In genomic region chr6:299050-299980, GRCh38 we compare ENCODE assay signal across 15 cellular contexts. TPM values are rescaled to one million over a fixed set of nuclear protein-coding genes. Genes with fewer than 3 reads are reported as not detected.
A peak's percentile ranks its signal among the peaks of the same experiment; 100 is the strongest.
DNase-seq lines count a peak whose midpoint lies in the region; ATAC-seq, FAIRE-seq and TF ChIP-seq lines count a peak whose summit lies in the region.
"Had no signal": no experiment of that assay in that cellular context is flagged by ENCODE, and none has a peak within 500 bp of the region (broad histone marks: within the 10 kb centered on the region; RNA-seq: fewer than 3 reads in every experiment).

No MANE protein-coding gene starts in this region.

- H3K27ac Mint-ChIP-seq in osteocyte (ENCODE audit: unreplicated experiment), result no peak overlapping the region
- H3K27ac Mint-ChIP-seq in activated CD8-positive, alpha-beta T cell treated with anti-CD3 and anti-CD28 coated beads, Interleukin-2, amount 10 ng/mL, durations not matched to agents 7 days and 5 days, result no peak overlapping the region
- H3K27ac Mint-ChIP-seq: activated naive CD4-positive, alpha-beta T cell treated with anti-CD3 and anti-CD28 coated beads for 36 hours had no signal

- no peak for TF ChIP-seq POLR2A in endothelial cell of umbilical vein (IDR thresholded peaks at IDR 0.05; ENCODE audit: low read depth, low read length)

- H3K27ac ChIP-seq in BLaER1 (peak overlapping the region; percentile 73), KMS-11 (peak overlapping the region; percentile 13; the same call in 1 of the 2 replicates), endothelial cell of umbilical vein (ENCODE audit: insufficient read depth, low read depth, low read length) (no peak overlapping the region)
- H3K27ac ChIP-seq: SK-N-MC had no signal

- H3K4me3 ChIP-seq in BLaER1, result 0 out of 2 replicates have a peak overlapping the region, but pooled peaks have one; percentile 23
- no peak overlapping the region for H3K4me3 ChIP-seq in KMS-11 (IDR thresholded peaks at IDR 0.05; ENCODE audit: insufficient read depth, low read depth, low read length)
- H3K4me3 ChIP-seq in endothelial cell of umbilical vein (replicated peaks in 1 of 3; ENCODE audit: insufficient read depth in 1 of 3, low read depth in 1 of 3, low read length in 3 of 3), result no peak overlapping the region
- H3K4me3 ChIP-seq: SK-N-MC had no signal

- intact Hi-C loops in endothelial cell of umbilical vein (cut with micrococcal nuclease), result no loop called here

- no peak overlapping the region for H3K4me3 Mint-ChIP-seq in osteocyte (ENCODE audit: unreplicated experiment)
- no peak overlapping the region for H3K4me3 Mint-ChIP-seq in activated CD8-positive, alpha-beta T cell treated with anti-CD3 and anti-CD28 coated beads, Interleukin-2, amount 10 ng/mL, durations not matched to agents 7 days and 5 days
- H3K4me3 Mint-ChIP-seq: activated naive CD4-positive, alpha-beta T cell treated with anti-CD3 and anti-CD28 coated beads for 36 hours; neural crest cell had no signal

- no peak for ATAC-seq in activated CD8-positive, alpha-beta T cell treated with anti-CD3 and anti-CD28 coated beads, Interleukin-2, amount 10 ng/mL, durations not matched to agents 7 days and 5 days
- ATAC-seq: Panc1 had no signal

- H3K4me1 ChIP-seq in BLaER1, result peaks cover 90% of the 10 kb centered on the region
- H3K4me1 ChIP-seq in KMS-11 (ENCODE audit: low read depth, poor library complexity, severe bottlenecking), result peaks cover 97% of the 10 kb centered on the region
- H3K4me1 ChIP-seq in endothelial cell of umbilical vein (ENCODE audit: control insufficient read depth, extremely low read depth, insufficient read depth, low read length), result peaks cover 33% of the 10 kb centered on the region

- H3K9ac ChIP-seq in BLaER1, result peak overlapping the region; percentile 57; the same call in 1 of the 2 replicates
- no peak overlapping the region for H3K9ac ChIP-seq in KMS-11
- no peak overlapping the region for H3K9ac ChIP-seq in endothelial cell of umbilical vein (replicated peaks; ENCODE audit: extremely low read depth, insufficient read depth, low read length)

- DNase-seq in endothelial cell of umbilical vein (ENCODE audit: low read depth, low spot score) (no peak), osteocyte (ENCODE audit: extremely low spot score, unreplicated experiment) (peak; percentile 87), middle frontal gyrus (ENCODE audit: extremely low spot score, low spot score) (no peak), iPS-NIHi7 (ENCODE audit: extremely low spot score) (no peak)
- no peak for DNase-seq in activated CD8-positive, alpha-beta T cell treated with anti-CD3 and anti-CD28 coated beads, Interleukin-2, amount 10 ng/mL, durations not matched to agents 7 days and 5 days
- no peak for DNase-seq in stimulated activated CD4-positive, alpha-beta T cell treated with anti-CD3 and anti-CD28 coated beads, Interleukin-4, amount 100 ng/mL, for 4 hours
- DNase-seq: activated naive CD4-positive, alpha-beta T cell treated with anti-CD3 and anti-CD28 coated beads for 36 hours; kidney; T-helper 9 cell had no signal

- H3K4me2 ChIP-seq in BLaER1 (peak overlapping the region; percentile 79), KMS-11 (peak overlapping the region; percentile 100), endothelial cell of umbilical vein (ENCODE audit: insufficient read depth, low read length) (no peak overlapping the region)

- H3K4me1 Mint-ChIP-seq in osteocyte (ENCODE audit: unreplicated experiment), result peaks cover 5% of the 10 kb centered on the region
- H3K4me1 Mint-ChIP-seq in activated CD8-positive, alpha-beta T cell treated with anti-CD3 and anti-CD28 coated beads, Interleukin-2, amount 10 ng/mL, durations not matched to agents 7 days and 5 days (ENCODE audit: low read depth), result peaks cover 36% of the 10 kb centered on the region

- H3K79me2 ChIP-seq in KMS-11 (ENCODE audit: insufficient read depth, low read depth) (peaks cover 100% of the 10 kb centered on the region), endothelial cell of umbilical vein (ENCODE audit: control insufficient read depth, insufficient read depth, low read length) (peaks cover 33% of the 10 kb centered on the region)

- H3K27me3 ChIP-seq in BLaER1 (no peaks in the 10 kb centered on the region), KMS-11 (ENCODE audit: insufficient read depth, low read depth) (no peaks in the 10 kb centered on the region), endothelial cell of umbilical vein (ENCODE audit: control insufficient read depth in 2 of 2, insufficient read depth in 2 of 2, low read length in 2 of 2) (no peaks in the 10 kb centered on the region)

- dilution Hi-C loops in endothelial cell of umbilical vein (cut with MboI; ENCODE audit: extremely low pct_ligation_motif_present, low sequenced_read_pairs), result no loop called here

- TF ChIP-seq CTCF in KMS-11 (conservative IDR thresholded peaks at IDR 0.05; ENCODE audit: low read depth, low read length), result no peak
- TF ChIP-seq CTCF in endothelial cell of umbilical vein (IDR thresholded peaks at IDR 0.05; ENCODE audit: extremely low read depth in 1 of 2, insufficient read depth in 1 of 2, low read depth in 1 of 2, low read length in 2 of 2), result no peak
- TF ChIP-seq CTCF in osteocyte (IDR thresholded peaks at IDR 0.05), result no peak

- POLR2A ChIA-PET in endothelial cell of umbilical vein (lab: Charles Lee), result no interaction called here
- POLR2A ChIA-PET in activated CD8-positive, alpha-beta T cell treated with anti-CD3 and anti-CD28 coated beads, Interleukin-2, amount 10 ng/mL, durations not matched to agents 7 days and 5 days (lab: Charles Lee), result no interaction called here

- H3K9me3 Mint-ChIP-seq in osteocyte (ENCODE audit: unreplicated experiment), result peaks cover 5% of the 10 kb centered on the region
- H3K9me3 Mint-ChIP-seq in activated CD8-positive, alpha-beta T cell treated with anti-CD3 and anti-CD28 coated beads, Interleukin-2, amount 10 ng/mL, durations not matched to agents 7 days and 5 days (ENCODE audit: insufficient read depth), result no peaks in the 10 kb centered on the region
- H3K9me3 Mint-ChIP-seq: activated naive CD4-positive, alpha-beta T cell treated with anti-CD3 and anti-CD28 coated beads for 36 hours; neural crest cell had no signal

- BruUV-seq in endothelial cell of umbilical vein (replicated peaks; lab: Mats Ljungman, UMichigan), result no TSS peak

- no peaks in the 10 kb centered on the region for H3K36me3 Mint-ChIP-seq in osteocyte (ENCODE audit: unreplicated experiment)
- peaks cover 5% of the 10 kb centered on the region for H3K36me3 Mint-ChIP-seq in activated CD8-positive, alpha-beta T cell treated with anti-CD3 and anti-CD28 coated beads, Interleukin-2, amount 10 ng/mL, durations not matched to agents 7 days and 5 days (ENCODE audit: low read depth)

- H3K36me3 ChIP-seq in BLaER1 (peaks cover 29% of the 10 kb centered on the region), KMS-11 (ENCODE audit: insufficient read depth) (no peaks in the 10 kb centered on the region), endothelial cell of umbilical vein (ENCODE audit: control insufficient read depth in 2 of 2, extremely low read depth in 1 of 2, insufficient read depth in 2 of 2, low read length in 2 of 2) (no peaks in the 10 kb centered on the region)

- H3K27me3 Mint-ChIP-seq in osteocyte (ENCODE audit: unreplicated experiment), result no peaks in the 10 kb centered on the region
- no peaks in the 10 kb centered on the region for H3K27me3 Mint-ChIP-seq in activated CD8-positive, alpha-beta T cell treated with anti-CD3 and anti-CD28 coated beads, Interleukin-2, amount 10 ng/mL, durations not matched to agents 7 days and 5 days (ENCODE audit: low read depth)

- no peaks in the 10 kb centered on the region for H3K9me1 ChIP-seq in endothelial cell of umbilical vein (replicated peaks; ENCODE audit: control insufficient read depth, extremely low read depth, insufficient read depth, low read length)

- H3K9me3 ChIP-seq in BLaER1 (peaks cover 20% of the 10 kb centered on the region), endothelial cell of umbilical vein (replicated peaks; ENCODE audit: control insufficient read depth, insufficient read depth, low read length) (no peaks in the 10 kb centered on the region)

- no peaks in the 10 kb centered on the region for H4K20me1 ChIP-seq in BLaER1
- H4K20me1 ChIP-seq in KMS-11 (ENCODE audit: insufficient read depth), result no peaks in the 10 kb centered on the region
- no peaks in the 10 kb centered on the region for H4K20me1 ChIP-seq in endothelial cell of umbilical vein (replicated peaks; ENCODE audit: control insufficient read depth, extremely low read depth, insufficient read depth, low read length)

- CTCF ChIA-PET in endothelial cell of umbilical vein (lab: Charles Lee), result interaction anchor here (1.0 kb wide), 1 partner anchor 34 kb away, joined by 3 read pairs; no protein-coding TSS in a partner anchor
- CTCF ChIA-PET in activated CD8-positive, alpha-beta T cell treated with anti-CD3 and anti-CD28 coated beads, Interleukin-2, amount 10 ng/mL, durations not matched to agents 7 days and 5 days (lab: Charles Lee), result interaction anchor here (0.7 to 1.1 kb wide), 3 partner anchors 69 to 110 kb away, joined by 3 read pairs; no protein-coding TSS in a partner anchor

- H2AFZ ChIP-seq in KMS-11 (ENCODE audit: low read depth), result no peak overlapping the region
- no peak overlapping the region for H2AFZ ChIP-seq in endothelial cell of umbilical vein (ENCODE audit: low read depth, low read length)

- FAIRE-seq in endothelial cell of umbilical vein (lab: Jason Lieb, UNC), result peak; percentile 44
- FAIRE-seq: astrocyte, kidney had no signal

TF ChIP-seq in endothelial cell of umbilical vein, 7 proteins besides CTCF, POLR2A, EP300 and RAD21 (continues in another document):
- TF ChIP-seq JUN (IDR thresholded peaks at IDR 0.05; ENCODE audit: borderline replicate concordance, insufficient read depth, insufficient read length, low read depth) (no peak), FOS (IDR thresholded peaks at IDR 0.05; ENCODE audit: borderline replicate concordance, insufficient read depth, low read length) (no peak), MAX (IDR thresholded peaks at IDR 0.05; ENCODE audit: insufficient read depth, insufficient read length) (no peak), POLR2AphosphoS5 (IDR thresholded peaks at IDR 0.05; ENCODE audit: insufficient read depth, low read depth, low read length) (no peak)

RNA-seq across cellular contexts. Expression of gene DUSP22, which starts 7.0 kb away (rescaled TPM):
- total RNA-seq in endothelial cell of umbilical vein, result 32.6 and 33.9 TPM in 2 replicates
- polyA plus RNA-seq in endothelial cell of umbilical vein, result 16.1 and 23.2 TPM in 2 replicates
- polyA plus RNA-seq in endothelial cell of umbilical vein (2011; cell fraction: cytosol; rRNA removed), result 15.0 TPM in 2 replicates
- 44.1 and 52.3 TPM in 2 replicates for polyA plus RNA-seq in endothelial cell of umbilical vein (2011; cell fraction: nucleus; rRNA removed)
- 33.6 and 34.6 TPM in 2 replicates for polyA plus RNA-seq in endothelial cell of umbilical vein (2012)
- 19.5 and 28.2 TPM in 2 replicates for polyA minus RNA-seq in endothelial cell of umbilical vein
- polyA minus RNA-seq in endothelial cell of umbilical vein (2011; cell fraction: cytosol; rRNA and poly(A)+ RNA removed), result 2.2 TPM
- 17.2 and 20.1 TPM in 2 replicates for polyA minus RNA-seq in endothelial cell of umbilical vein (2011; cell fraction: nucleus; rRNA and poly(A)+ RNA removed)
- total RNA-seq in osteocyte, result 27.4 and 29.7 TPM in 2 replicates
- 10 to 100 TPM; 32.6 to 33.2 TPM for total RNA-seq in activated CD8-positive, alpha-beta T cell treated with anti-CD3 and anti-CD28 coated beads, Interleukin-2, amount 10 ng/mL, durations not matched to agents 7 days and 5 days
